2 cellular contexts compared by ENCODE assay signal in the genomic region with DNA sequence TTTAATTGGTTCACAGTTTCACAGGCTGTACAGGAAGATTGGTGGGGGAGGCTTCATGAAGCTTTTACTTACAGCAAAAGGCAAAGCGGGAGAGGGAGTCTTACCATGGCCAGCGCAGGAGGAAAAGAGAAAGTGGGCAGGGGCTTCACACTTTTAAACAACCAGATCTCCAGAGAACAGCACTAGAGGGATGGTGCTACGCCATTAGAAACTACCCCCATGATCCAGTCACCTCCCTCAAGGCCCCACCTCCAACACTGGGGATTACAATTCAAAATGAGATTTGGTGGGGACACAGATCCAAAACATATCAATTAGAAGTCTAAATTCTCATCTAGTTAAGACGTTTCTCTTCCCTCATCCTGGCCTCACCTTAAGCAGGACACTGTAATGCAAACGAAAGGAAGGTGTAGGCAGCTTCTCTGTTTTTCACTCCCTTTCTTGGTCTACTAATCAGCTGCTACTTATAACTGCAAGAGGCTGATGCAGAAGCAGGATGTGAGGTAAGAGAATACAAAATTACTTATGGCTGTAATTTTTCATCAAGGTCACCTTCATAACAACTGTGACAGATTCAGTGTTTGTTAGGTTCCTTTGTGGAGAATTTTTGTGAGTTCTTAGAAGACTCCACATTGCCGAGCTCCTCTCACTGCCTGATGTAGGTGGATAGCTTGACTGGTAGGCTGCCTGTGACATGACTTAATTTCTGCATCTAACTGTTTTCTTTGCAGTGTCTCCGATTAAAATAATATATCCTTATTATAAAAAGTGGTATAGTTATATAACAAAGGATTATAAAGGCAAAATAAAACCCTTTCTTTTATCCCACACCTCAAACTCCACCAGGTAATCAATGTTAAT.
TF ChIP-seq lines count a peak whose summit lies in the region.

No MANE protein-coding gene starts in this region.

TF ChIP-seq in GM23338, 12 proteins besides CTCF, POLR2A, EP300 and RAD21 (continued from another document):
- TF ChIP-seq, protein P1, sequence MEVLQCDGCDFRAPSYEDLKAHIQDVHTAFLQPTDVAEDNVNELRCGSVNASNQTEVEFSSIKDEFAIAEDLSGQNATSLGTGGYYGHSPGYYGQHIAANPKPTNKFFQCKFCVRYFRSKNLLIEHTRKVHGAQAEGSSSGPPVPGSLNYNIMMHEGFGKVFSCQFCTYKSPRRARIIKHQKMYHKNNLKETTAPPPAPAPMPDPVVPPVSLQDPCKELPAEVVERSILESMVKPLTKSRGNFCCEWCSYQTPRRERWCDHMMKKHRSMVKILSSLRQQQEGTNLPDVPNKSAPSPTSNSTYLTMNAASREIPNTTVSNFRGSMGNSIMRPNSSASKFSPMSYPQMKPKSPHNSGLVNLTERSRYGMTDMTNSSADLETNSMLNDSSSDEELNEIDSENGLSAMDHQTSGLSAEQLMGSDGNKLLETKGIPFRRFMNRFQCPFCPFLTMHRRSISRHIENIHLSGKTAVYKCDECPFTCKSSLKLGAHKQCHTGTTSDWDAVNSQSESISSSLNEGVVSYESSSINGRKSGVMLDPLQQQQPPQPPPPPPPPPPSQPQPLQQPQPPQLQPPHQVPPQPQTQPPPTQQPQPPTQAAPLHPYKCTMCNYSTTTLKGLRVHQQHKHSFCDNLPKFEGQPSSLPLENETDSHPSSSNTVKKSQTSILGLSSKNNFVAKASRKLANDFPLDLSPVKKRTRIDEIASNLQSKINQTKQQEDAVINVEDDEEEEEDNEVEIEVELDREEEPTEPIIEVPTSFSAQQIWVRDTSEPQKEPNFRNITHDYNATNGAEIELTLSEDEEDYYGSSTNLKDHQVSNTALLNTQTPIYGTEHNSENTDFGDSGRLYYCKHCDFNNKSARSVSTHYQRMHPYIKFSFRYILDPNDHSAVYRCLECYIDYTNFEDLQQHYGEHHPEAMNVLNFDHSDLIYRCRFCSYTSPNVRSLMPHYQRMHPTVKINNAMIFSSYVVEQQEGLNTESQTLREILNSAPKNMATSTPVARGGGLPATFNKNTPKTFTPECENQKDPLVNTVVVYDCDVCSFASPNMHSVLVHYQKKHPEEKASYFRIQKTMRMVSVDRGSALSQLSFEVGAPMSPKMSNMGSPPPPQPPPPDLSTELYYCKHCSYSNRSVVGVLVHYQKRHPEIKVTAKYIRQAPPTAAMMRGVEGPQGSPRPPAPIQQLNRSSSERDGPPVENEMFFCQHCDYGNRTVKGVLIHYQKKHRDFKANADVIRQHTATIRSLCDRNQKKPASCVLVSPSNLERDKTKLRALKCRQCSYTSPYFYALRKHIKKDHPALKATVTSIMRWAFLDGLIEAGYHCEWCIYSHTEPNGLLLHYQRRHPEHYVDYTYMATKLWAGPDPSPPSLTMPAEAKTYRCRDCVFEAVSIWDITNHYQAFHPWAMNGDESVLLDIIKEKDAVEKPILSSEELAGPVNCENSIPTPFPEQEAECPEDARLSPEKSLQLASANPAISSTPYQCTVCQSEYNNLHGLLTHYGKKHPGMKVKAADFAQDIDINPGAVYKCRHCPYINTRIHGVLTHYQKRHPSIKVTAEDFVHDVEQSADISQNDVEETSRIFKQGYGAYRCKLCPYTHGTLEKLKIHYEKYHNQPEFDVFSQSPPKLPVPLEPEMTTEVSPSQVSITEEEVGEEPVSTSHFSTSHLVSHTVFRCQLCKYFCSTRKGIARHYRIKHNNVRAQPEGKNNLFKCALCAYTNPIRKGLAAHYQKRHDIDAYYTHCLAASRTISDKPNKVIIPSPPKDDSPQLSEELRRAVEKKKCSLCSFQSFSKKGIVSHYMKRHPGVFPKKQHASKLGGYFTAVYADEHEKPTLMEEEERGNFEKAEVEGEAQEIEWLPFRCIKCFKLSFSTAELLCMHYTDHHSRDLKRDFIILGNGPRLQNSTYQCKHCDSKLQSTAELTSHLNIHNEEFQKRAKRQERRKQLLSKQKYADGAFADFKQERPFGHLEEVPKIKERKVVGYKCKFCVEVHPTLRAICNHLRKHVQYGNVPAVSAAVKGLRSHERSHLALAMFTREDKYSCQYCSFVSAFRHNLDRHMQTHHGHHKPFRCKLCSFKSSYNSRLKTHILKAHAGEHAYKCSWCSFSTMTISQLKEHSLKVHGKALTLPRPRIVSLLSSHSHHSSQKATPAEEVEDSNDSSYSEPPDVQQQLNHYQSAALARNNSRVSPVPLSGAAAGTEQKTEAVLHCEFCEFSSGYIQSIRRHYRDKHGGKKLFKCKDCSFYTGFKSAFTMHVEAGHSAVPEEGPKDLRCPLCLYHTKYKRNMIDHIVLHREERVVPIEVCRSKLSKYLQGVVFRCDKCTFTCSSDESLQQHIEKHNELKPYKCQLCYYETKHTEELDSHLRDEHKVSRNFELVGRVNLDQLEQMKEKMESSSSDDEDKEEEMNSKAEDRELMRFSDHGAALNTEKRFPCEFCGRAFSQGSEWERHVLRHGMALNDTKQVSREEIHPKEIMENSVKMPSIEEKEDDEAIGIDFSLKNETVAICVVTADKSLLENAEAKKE (CRISPR knock-in tag; IDR thresholded peaks at IDR 0.05) = no peak
- TF ChIP-seq JUNB (IDR thresholded peaks at IDR 0.05; ENCODE audit: unreplicated experiment) = no peak
- TF ChIP-seq EZH2 (IDR thresholded peaks at IDR 0.05; ENCODE audit: low read depth, unreplicated experiment) = no peak
- TF ChIP-seq POLR2AphosphoS5 (IDR thresholded peaks at IDR 0.05; ENCODE audit: low read depth) = no peak
- no peak for TF ChIP-seq EZH2phosphoT487 (IDR thresholded peaks at IDR 0.05; ENCODE audit: unreplicated experiment)
- TF ChIP-seq STAT1 (IDR thresholded peaks at IDR 0.05; ENCODE audit: unreplicated experiment) = no peak
- no peak for TF ChIP-seq CREB1 (CRISPR knock-in tag; IDR thresholded peaks at IDR 0.05; ENCODE audit: low read depth)
- TF ChIP-seq, protein P2, sequence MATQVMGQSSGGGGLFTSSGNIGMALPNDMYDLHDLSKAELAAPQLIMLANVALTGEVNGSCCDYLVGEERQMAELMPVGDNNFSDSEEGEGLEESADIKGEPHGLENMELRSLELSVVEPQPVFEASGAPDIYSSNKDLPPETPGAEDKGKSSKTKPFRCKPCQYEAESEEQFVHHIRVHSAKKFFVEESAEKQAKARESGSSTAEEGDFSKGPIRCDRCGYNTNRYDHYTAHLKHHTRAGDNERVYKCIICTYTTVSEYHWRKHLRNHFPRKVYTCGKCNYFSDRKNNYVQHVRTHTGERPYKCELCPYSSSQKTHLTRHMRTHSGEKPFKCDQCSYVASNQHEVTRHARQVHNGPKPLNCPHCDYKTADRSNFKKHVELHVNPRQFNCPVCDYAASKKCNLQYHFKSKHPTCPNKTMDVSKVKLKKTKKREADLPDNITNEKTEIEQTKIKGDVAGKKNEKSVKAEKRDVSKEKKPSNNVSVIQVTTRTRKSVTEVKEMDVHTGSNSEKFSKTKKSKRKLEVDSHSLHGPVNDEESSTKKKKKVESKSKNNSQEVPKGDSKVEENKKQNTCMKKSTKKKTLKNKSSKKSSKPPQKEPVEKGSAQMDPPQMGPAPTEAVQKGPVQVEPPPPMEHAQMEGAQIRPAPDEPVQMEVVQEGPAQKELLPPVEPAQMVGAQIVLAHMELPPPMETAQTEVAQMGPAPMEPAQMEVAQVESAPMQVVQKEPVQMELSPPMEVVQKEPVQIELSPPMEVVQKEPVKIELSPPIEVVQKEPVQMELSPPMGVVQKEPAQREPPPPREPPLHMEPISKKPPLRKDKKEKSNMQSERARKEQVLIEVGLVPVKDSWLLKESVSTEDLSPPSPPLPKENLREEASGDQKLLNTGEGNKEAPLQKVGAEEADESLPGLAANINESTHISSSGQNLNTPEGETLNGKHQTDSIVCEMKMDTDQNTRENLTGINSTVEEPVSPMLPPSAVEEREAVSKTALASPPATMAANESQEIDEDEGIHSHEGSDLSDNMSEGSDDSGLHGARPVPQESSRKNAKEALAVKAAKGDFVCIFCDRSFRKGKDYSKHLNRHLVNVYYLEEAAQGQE (IDR thresholded peaks at IDR 0.05; ENCODE audit: unreplicated experiment) = no peak
- no peak for TF ChIP-seq NANOG (IDR thresholded peaks at IDR 0.05; ENCODE audit: borderline replicate concordance)

TF ChIP-seq in K562, 482 proteins besides CTCF, POLR2A, EP300 and RAD21 (continued from another document):
- TF ChIP-seq, protein P3, sequence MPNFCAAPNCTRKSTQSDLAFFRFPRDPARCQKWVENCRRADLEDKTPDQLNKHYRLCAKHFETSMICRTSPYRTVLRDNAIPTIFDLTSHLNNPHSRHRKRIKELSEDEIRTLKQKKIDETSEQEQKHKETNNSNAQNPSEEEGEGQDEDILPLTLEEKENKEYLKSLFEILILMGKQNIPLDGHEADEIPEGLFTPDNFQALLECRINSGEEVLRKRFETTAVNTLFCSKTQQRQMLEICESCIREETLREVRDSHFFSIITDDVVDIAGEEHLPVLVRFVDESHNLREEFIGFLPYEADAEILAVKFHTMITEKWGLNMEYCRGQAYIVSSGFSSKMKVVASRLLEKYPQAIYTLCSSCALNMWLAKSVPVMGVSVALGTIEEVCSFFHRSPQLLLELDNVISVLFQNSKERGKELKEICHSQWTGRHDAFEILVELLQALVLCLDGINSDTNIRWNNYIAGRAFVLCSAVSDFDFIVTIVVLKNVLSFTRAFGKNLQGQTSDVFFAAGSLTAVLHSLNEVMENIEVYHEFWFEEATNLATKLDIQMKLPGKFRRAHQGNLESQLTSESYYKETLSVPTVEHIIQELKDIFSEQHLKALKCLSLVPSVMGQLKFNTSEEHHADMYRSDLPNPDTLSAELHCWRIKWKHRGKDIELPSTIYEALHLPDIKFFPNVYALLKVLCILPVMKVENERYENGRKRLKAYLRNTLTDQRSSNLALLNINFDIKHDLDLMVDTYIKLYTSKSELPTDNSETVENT (CRISPR knock-in tag; IDR thresholded peaks at IDR 0.05) = no peak
- TF ChIP-seq HNRNPH1 (optimal IDR thresholded peaks at IDR 0.05; ENCODE audit: low read depth, low read length) = no peak
- TF ChIP-seq OTX1 (CRISPR knock-in tag; IDR thresholded peaks at IDR 0.05) = no peak
- TF ChIP-seq POLR2G (IDR thresholded peaks at IDR 0.05; ENCODE audit: low read depth, low read length) = no peak
- TF ChIP-seq, protein P4, sequence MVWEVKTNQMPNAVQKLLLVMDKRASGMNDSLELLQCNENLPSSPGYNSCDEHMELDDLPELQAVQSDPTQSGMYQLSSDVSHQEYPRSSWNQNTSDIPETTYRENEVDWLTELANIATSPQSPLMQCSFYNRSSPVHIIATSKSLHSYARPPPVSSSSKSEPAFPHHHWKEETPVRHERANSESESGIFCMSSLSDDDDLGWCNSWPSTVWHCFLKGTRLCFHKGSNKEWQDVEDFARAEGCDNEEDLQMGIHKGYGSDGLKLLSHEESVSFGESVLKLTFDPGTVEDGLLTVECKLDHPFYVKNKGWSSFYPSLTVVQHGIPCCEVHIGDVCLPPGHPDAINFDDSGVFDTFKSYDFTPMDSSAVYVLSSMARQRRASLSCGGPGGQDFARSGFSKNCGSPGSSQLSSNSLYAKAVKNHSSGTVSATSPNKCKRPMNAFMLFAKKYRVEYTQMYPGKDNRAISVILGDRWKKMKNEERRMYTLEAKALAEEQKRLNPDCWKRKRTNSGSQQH (CRISPR knock-in tag; IDR thresholded peaks at IDR 0.05) = no peak
- TF ChIP-seq SMARCE1 (IDR thresholded peaks at IDR 0.05) = no peak
- TF ChIP-seq MYC (IDR thresholded peaks at IDR 0.05; ENCODE audit: low read depth, low read length) = no peak
- no peak for TF ChIP-seq MYC (CRISPR knock-in tag; IDR thresholded peaks at IDR 0.05; ENCODE audit: borderline replicate concordance, low read depth)
- TF ChIP-seq, protein P5, sequence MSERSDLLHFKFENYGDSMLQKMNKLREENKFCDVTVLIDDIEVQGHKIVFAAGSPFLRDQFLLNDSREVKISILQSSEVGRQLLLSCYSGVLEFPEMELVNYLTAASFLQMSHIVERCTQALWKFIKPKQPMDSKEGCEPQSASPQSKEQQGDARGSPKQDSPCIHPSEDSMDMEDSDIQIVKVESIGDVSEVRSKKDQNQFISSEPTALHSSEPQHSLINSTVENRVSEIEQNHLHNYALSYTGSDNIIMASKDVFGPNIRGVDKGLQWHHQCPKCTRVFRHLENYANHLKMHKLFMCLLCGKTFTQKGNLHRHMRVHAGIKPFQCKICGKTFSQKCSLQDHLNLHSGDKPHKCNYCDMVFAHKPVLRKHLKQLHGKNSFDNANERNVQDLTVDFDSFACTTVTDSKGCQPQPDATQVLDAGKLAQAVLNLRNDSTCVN (CRISPR knock-in tag; IDR thresholded peaks at IDR 0.05) = no peak
- TF ChIP-seq SLC30A9 (CRISPR knock-in tag; IDR thresholded peaks at IDR 0.05) = no peak
- TF ChIP-seq, protein P6, sequence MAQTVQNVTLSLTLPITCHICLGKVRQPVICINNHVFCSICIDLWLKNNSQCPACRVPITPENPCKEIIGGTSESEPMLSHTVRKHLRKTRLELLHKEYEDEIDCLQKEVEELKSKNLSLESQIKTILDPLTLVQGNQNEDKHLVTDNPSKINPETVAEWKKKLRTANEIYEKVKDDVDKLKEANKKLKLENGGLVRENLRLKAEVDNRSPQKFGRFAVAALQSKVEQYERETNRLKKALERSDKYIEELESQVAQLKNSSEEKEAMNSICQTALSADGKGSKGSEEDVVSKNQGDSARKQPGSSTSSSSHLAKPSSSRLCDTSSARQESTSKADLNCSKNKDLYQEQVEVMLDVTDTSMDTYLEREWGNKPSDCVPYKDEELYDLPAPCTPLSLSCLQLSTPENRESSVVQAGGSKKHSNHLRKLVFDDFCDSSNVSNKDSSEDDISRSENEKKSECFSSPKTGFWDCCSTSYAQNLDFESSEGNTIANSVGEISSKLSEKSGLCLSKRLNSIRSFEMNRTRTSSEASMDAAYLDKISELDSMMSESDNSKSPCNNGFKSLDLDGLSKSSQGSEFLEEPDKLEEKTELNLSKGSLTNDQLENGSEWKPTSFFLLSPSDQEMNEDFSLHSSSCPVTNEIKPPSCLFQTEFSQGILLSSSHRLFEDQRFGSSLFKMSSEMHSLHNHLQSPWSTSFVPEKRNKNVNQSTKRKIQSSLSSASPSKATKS (CRISPR knock-in tag; IDR thresholded peaks at IDR 0.05) = no peak
- TF ChIP-seq ZFP30 (CRISPR knock-in tag; IDR thresholded peaks at IDR 0.05; ENCODE audit: borderline replicate concordance) = no peak
- no peak for TF ChIP-seq BDP1 (IDR thresholded peaks at IDR 0.05; ENCODE audit: insufficient read depth, insufficient read length)
